9 cellular contexts compared by ENCODE assay signal in genomic region chr19:15683411-15683810, GRCh38. TPM values are rescaled to one million over a fixed set of nuclear protein-coding genes. Genes with fewer than 3 reads are reported as not detected.
"Had no signal": no experiment of that assay in that cellular context is flagged by ENCODE, and none has a peak within 500 bp of the region (broad histone marks: within the 10 kb centered on the region; RNA-seq: fewer than 3 reads in every experiment).

No MANE protein-coding gene starts in this region.

- H3K4me3 Mint-ChIP-seq: HFFc6, IgD-negative memory B cell had no signal

- H3K4me1 Mint-ChIP-seq: IgD-negative memory B cell had no signal

- H3K4me3 ChIP-seq: GM23248, HAP-1 had no signal

- FAIRE-seq: HepG2 had no signal

- H3K27ac Mint-ChIP-seq: HFFc6, IgD-negative memory B cell had no signal

- H3K36me3 Mint-ChIP-seq: IgD-negative memory B cell had no signal

- H3K36me3 ChIP-seq: HAP-1 had no signal

- DNase-seq: GM23248, GOT3, H7, HFFc6 had no signal

RNA-seq across cellular contexts. Expression of gene CYP4F12, which starts 10.5 kb away (rescaled TPM):
- total RNA-seq: GM23248, H7, HFFc6, HT1080 had no signal

RNA-seq across cellular contexts. Expression of gene CYP4F3, which starts 42.7 kb away (rescaled TPM):
- total RNA-seq: GM23248, H7, HFFc6 had no signal

RNA-seq across cellular contexts. Expression of gene OR10H2, which starts 44.4 kb away (rescaled TPM):
- total RNA-seq: GM23248, H4, H7, HepG2, HFFc6, HT1080 had no signal

RNA-seq across cellular contexts. Expression of gene OR10H3, which starts 54.4 kb away (rescaled TPM):
- total RNA-seq: GM23248, H4, H7, HepG2, HFFc6, HT1080 had no signal
